ENCODE assay signal across 1 cellular context in the genomic region with DNA sequence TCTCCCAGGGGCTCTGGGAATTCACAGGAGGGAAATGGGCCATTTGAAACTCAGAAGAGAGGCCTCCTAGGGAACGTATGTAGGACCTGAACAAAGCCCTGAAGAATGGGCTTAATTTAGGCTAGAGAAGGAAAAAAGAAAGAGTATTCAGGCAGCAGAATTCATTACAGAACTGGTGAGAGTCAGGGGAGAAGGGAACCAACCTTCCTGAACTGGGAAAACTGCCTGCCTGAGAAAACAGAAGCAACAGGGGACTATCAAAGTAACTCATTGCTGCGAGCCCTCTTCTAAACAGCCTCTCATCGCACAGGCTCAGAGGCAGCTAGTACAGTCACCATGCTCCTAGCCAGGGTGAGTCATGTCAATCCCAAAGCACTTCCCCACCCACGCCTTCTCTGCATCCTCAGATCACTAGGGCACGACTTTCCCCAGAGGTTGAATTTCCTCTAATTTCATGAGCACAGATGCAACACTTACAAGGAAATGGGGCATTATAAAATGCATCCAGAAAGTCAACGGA.
TF ChIP-seq lines count a peak whose summit lies in the region.

No MANE protein-coding gene starts in this region.

TF ChIP-seq in HEK293, 187 proteins besides CTCF, POLR2A, EP300 and RAD21 (continued from another document):
- TF ChIP-seq ZNF692 (tag by site-specific recombination; IDR thresholded peaks at IDR 0.05) (no peak), ZNF768 (tag by site-specific recombination; IDR thresholded peaks at IDR 0.05) (no peak), ZNF292 (tag by site-specific recombination; IDR thresholded peaks at IDR 0.05; ENCODE audit: borderline replicate concordance, low read depth) (no peak), TRIM28 (IDR thresholded peaks at IDR 0.05; ENCODE audit: borderline replicate concordance, low read length) (peak; percentile 76; the same call in 1 of the 2 replicates), ZNF311 (tag by site-specific recombination; IDR thresholded peaks at IDR 0.05; ENCODE audit: borderline replicate concordance) (no peak), ZNF473 (tag by site-specific recombination; IDR thresholded peaks at IDR 0.05) (no peak), ZNF223 (tag by site-specific recombination; IDR thresholded peaks at IDR 0.05) (no peak), ELK4 (IDR thresholded peaks at IDR 0.05; ENCODE audit: borderline replicate concordance, low read depth, low read length) (no peak), ZNF513 (tag by site-specific recombination; IDR thresholded peaks at IDR 0.05) (no peak), ZBTB17 (tag by site-specific recombination; IDR thresholded peaks at IDR 0.05) (peak; percentile 73), ZNF514 (tag by site-specific recombination; IDR thresholded peaks at IDR 0.05) (no peak), ZNF843 (tag by site-specific recombination; IDR thresholded peaks at IDR 0.05) (no peak), ZNF155 (tag by site-specific recombination; IDR thresholded peaks at IDR 0.05) (no peak), ZNF626 (tag by site-specific recombination; IDR thresholded peaks at IDR 0.05) (no peak), ZNF202 (tag by site-specific recombination; IDR thresholded peaks at IDR 0.05; ENCODE audit: borderline replicate concordance) (no peak), ZNF707 (tag by site-specific recombination; IDR thresholded peaks at IDR 0.05) (no peak), EGR2 (tag by site-specific recombination; IDR thresholded peaks at IDR 0.05; ENCODE audit: low read depth) (peak; percentile 69), ZNF350 (tag by site-specific recombination; IDR thresholded peaks at IDR 0.05) (no peak), ZNF629 (tag by site-specific recombination; IDR thresholded peaks at IDR 0.05) (no peak), ZNF639 (tag by site-specific recombination; IDR thresholded peaks at IDR 0.05) (no peak), ZNF701 (tag by site-specific recombination; IDR thresholded peaks at IDR 0.05) (no peak), ZNF501 (tag by site-specific recombination; IDR thresholded peaks at IDR 0.05) (no peak)
- TF ChIP-seq, protein P1, sequence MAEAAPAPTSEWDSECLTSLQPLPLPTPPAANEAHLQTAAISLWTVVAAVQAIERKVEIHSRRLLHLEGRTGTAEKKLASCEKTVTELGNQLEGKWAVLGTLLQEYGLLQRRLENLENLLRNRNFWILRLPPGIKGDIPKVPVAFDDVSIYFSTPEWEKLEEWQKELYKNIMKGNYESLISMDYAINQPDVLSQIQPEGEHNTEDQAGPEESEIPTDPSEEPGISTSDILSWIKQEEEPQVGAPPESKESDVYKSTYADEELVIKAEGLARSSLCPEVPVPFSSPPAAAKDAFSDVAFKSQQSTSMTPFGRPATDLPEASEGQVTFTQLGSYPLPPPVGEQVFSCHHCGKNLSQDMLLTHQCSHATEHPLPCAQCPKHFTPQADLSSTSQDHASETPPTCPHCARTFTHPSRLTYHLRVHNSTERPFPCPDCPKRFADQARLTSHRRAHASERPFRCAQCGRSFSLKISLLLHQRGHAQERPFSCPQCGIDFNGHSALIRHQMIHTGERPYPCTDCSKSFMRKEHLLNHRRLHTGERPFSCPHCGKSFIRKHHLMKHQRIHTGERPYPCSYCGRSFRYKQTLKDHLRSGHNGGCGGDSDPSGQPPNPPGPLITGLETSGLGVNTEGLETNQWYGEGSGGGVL (tag by site-specific recombination; IDR thresholded peaks at IDR 0.05) = no peak
- TF ChIP-seq, protein P2, sequence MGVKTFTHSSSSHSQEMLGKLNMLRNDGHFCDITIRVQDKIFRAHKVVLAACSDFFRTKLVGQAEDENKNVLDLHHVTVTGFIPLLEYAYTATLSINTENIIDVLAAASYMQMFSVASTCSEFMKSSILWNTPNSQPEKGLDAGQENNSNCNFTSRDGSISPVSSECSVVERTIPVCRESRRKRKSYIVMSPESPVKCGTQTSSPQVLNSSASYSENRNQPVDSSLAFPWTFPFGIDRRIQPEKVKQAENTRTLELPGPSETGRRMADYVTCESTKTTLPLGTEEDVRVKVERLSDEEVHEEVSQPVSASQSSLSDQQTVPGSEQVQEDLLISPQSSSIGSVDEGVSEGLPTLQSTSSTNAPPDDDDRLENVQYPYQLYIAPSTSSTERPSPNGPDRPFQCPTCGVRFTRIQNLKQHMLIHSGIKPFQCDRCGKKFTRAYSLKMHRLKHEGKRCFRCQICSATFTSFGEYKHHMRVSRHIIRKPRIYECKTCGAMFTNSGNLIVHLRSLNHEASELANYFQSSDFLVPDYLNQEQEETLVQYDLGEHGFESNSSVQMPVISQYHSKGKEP (tag by site-specific recombination; IDR thresholded peaks at IDR 0.05) = 0 out of 2 replicates have a peak, but pooled peaks have one; percentile 25
- TF ChIP-seq, protein P3, sequence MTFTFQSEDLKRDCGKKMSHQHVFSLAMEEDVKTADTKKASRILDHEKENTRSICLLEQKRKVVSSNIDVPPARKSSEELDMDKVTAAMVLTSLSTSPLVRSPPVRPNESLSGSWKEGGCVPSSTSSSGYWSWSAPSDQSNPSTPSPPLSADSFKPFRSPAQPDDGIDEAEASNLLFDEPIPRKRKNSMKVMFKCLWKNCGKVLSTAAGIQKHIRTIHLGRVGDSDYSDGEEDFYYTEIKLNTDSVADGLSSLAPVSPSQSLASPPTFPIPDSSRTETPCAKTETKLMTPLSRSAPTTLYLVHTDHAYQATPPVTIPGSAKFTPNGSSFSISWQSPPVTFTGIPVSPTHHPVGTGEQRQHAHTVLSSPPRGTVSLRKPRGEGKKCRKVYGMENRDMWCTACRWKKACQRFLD (tag by site-specific recombination; IDR thresholded peaks at IDR 0.05) = no peak
- TF ChIP-seq, protein P4, sequence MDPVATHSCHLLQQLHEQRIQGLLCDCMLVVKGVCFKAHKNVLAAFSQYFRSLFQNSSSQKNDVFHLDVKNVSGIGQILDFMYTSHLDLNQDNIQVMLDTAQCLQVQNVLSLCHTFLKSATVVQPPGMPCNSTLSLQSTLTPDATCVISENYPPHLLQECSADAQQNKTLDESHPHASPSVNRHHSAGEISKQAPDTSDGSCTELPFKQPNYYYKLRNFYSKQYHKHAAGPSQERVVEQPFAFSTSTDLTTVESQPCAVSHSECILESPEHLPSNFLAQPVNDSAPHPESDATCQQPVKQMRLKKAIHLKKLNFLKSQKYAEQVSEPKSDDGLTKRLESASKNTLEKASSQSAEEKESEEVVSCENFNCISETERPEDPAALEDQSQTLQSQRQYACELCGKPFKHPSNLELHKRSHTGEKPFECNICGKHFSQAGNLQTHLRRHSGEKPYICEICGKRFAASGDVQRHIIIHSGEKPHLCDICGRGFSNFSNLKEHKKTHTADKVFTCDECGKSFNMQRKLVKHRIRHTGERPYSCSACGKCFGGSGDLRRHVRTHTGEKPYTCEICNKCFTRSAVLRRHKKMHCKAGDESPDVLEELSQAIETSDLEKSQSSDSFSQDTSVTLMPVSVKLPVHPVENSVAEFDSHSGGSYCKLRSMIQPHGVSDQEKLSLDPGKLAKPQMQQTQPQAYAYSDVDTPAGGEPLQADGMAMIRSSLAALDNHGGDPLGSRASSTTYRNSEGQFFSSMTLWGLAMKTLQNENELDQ (tag by site-specific recombination; IDR thresholded peaks at IDR 0.05; ENCODE audit: low read depth) = no peak
- TF ChIP-seq, protein P5, sequence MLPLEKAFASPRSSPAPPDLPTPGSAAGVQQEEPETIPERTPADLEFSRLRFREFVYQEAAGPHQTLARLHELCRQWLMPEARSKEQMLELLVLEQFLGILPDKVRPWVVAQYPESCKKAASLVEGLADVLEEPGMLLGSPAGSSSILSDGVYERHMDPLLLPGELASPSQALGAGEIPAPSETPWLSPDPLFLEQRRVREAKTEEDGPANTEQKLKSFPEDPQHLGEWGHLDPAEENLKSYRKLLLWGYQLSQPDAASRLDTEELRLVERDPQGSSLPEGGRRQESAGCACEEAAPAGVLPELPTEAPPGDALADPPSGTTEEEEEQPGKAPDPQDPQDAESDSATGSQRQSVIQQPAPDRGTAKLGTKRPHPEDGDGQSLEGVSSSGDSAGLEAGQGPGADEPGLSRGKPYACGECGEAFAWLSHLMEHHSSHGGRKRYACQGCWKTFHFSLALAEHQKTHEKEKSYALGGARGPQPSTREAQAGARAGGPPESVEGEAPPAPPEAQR (tag by site-specific recombination; IDR thresholded peaks at IDR 0.05) = no peak
- TF ChIP-seq, protein P6, sequence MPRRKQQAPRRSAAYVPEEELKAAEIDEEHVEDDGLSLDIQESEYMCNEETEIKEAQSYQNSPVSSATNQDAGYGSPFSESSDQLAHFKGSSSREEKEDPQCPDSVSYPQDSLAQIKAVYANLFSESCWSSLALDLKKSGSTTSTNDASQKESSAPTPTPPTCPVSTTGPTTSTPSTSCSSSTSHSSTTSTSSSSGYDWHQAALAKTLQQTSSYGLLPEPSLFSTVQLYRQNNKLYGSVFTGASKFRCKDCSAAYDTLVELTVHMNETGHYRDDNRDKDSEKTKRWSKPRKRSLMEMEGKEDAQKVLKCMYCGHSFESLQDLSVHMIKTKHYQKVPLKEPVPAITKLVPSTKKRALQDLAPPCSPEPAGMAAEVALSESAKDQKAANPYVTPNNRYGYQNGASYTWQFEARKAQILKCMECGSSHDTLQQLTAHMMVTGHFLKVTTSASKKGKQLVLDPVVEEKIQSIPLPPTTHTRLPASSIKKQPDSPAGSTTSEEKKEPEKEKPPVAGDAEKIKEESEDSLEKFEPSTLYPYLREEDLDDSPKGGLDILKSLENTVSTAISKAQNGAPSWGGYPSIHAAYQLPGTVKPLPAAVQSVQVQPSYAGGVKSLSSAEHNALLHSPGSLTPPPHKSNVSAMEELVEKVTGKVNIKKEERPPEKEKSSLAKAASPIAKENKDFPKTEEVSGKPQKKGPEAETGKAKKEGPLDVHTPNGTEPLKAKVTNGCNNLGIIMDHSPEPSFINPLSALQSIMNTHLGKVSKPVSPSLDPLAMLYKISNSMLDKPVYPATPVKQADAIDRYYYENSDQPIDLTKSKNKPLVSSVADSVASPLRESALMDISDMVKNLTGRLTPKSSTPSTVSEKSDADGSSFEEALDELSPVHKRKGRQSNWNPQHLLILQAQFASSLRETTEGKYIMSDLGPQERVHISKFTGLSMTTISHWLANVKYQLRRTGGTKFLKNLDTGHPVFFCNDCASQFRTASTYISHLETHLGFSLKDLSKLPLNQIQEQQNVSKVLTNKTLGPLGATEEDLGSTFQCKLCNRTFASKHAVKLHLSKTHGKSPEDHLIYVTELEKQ (tag by site-specific recombination; IDR thresholded peaks at IDR 0.05; ENCODE audit: borderline replicate concordance) = peak; percentile 61; the same call in 1 of the 2 replicates
TF ChIP-seq in HEK293: peak in this region for 18.
